8 cellular contexts compared by ENCODE assay signal in the genomic region with DNA sequence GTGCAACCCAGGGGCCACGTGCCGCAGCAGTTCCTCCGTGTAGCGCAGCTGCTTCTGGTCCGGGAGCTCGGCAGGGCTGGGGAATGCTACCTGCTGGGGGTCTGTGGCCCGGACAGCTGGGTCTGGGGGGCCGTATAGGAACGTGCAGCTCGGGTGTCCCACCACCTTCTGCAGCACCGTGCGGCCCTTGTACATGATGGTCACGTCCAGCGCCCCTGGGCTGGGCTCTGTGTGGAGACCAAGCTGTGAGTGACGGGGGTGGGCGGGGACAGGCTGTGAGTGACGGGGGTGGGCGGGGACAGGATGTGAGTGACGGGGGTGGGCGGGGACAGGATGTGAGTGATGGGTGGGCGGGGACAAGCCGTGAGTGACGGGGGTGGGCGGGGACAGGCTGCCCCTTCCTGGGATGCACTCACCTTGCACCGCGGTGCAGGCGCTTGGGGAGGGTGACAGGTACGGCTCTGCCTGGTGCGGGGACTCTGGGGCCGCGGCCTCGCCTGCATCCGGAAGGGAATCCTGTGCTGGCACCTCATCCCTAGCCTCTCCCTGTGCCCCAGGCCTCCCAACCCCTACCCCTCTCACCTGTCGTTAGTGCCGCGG. TPM values are rescaled to one million over a fixed set of nuclear protein-coding genes. Genes with fewer than 3 reads are reported as not detected.
DNase-seq lines count a peak whose midpoint lies in the region; ATAC-seq and TF ChIP-seq lines count a peak whose summit lies in the region.

No MANE protein-coding gene starts in this region.

- H3K27ac ChIP-seq in stomach: peak overlapping the region; percentile 94 to 99 (median 97)

- DNase-seq in DMS53 treated with DMSO at 0.1 percent for 48 hours (lab: John Stamatoyannopoulos, UW; ENCODE audit: unreplicated experiment) (peak; percentile 63), NCI-H2081 treated with DMSO at 0.1 percent for 48 hours (lab: John Stamatoyannopoulos, UW) (peak; percentile 7), ecto neural progenitor cell (ENCODE audit: low spot score) (peak; percentile 85), stomach (peak; percentile 86), NCI-H1694 (lab: John Stamatoyannopoulos, UW) (no peak)
- DNase-seq in activated CD4-positive, alpha-beta T cell treated with anti-CD3 and anti-CD28 coated beads, Interleukin-2, amount 50 U/mL, for 1 hour: peak; percentile 85
- DNase-seq in naive thymus-derived CD8-positive, alpha-beta T cell: peak; percentile 68 to 94 (median 77)

- peaks cover 36 to 57% (median 51%) of the 10 kb centered on the region in 4 donors for H3K4me1 ChIP-seq in stomach

- H3K4me1 Mint-ChIP-seq in naive thymus-derived CD8-positive, alpha-beta T cell: peaks cover 7 to 23% (median 19%) of the 10 kb centered on the region in 4 donors

- peaks cover 53 to 68% (median 61%) of the 10 kb centered on the region in 4 donors for H3K36me3 ChIP-seq in stomach

- peak; percentile 36 to 47 for ATAC-seq in naive thymus-derived CD8-positive, alpha-beta T cell
- ATAC-seq in HG03280 (IDR thresholded peaks at IDR 0.05; ENCODE audit: unreplicated experiment): no peak

- peak overlapping the region in 5 of 10 donors; percentile 26 to 86 (median 43) for H3K4me3 Mint-ChIP-seq in naive thymus-derived CD8-positive, alpha-beta T cell

- peak overlapping the region in 8 of 10 donors; percentile 43 to 93 (median 88) for H3K27ac Mint-ChIP-seq in naive thymus-derived CD8-positive, alpha-beta T cell

- 17 to 55% (median 41%) methylated on average over 12 to 36 of the region's 36 CpGs for WGBS in stomach, 5 donors

- POLR2A ChIA-PET in naive thymus-derived CD8-positive, alpha-beta T cell (lab: Charles Lee): interaction anchor here (0.6 to 4.6 kb wide), 14 partner anchors 9 to 113 kb away, joined by 3 to 42 read pairs (median 5); partner anchors contain the start of genes DEAF1, LMNTD2, PHRF1 and RASSF7

- H3K27me3 Mint-ChIP-seq in naive thymus-derived CD8-positive, alpha-beta T cell: no peaks in the 10 kb centered on the region

- TF ChIP-seq POLR2A in stomach (IDR thresholded peaks at IDR 0.05): no peak

- no peak for TF ChIP-seq EP300 in stomach (IDR thresholded peaks at IDR 0.05)

- intact Hi-C loops in stomach (cut with DNase I; ENCODE audit: low total_unique reads): no loop called here

- TF ChIP-seq CTCF in stomach (IDR thresholded peaks at IDR 0.05): no peak

- H3K36me3 Mint-ChIP-seq in naive thymus-derived CD8-positive, alpha-beta T cell: peaks cover 0 to 23% (median 7%) of the 10 kb centered on the region in 3 donors

- no peaks in the 10 kb centered on the region for H3K9me3 ChIP-seq in stomach

- peak overlapping the region in 3 of 4 donors; percentile 17 to 61 (median 58) for H3K4me3 ChIP-seq in stomach

- H3K9me3 Mint-ChIP-seq in naive thymus-derived CD8-positive, alpha-beta T cell: no peaks in the 10 kb centered on the region

- H3K27me3 ChIP-seq in stomach: no peaks in the 10 kb centered on the region

RNA-seq across cellular contexts. Expression of gene IRF7, which starts 2.3 kb away (rescaled TPM):
- total RNA-seq in naive thymus-derived CD8-positive, alpha-beta T cell: 10 to 100 TPM; 55.0 to 55.2 TPM
- 10 to 100 TPM; 19.8 to 38.6 (median 25.3) TPM for polyA plus RNA-seq in naive thymus-derived CD8-positive, alpha-beta T cell
- 10 to 100 TPM in 4 of 5 donors, 1 to 10 TPM in 1; 5.7 to 49.1 (median 22.5) TPM for total RNA-seq in stomach
- polyA plus RNA-seq in stomach: 10 to 100 TPM; 33.0 to 43.8 (median 40.8) TPM

RNA-seq across cellular contexts. Expression of gene CDHR5, which starts 11.3 kb away (rescaled TPM):
- total RNA-seq in naive thymus-derived CD8-positive, alpha-beta T cell: not detected
- not detected for polyA plus RNA-seq in naive thymus-derived CD8-positive, alpha-beta T cell
- total RNA-seq in stomach: 10 to 100 TPM in 1 of 5 donors, 1 to 10 TPM in 4; 2.7 to 92.1 (median 5.5) TPM
- 1 to 10 TPM in 1 of 3 donors, under 1 TPM in 2; 0.38 to 2.2 (median 0.92) TPM for polyA plus RNA-seq in stomach

RNA-seq across cellular contexts. Expression of gene SCT, which starts 13.5 kb away (rescaled TPM):
- total RNA-seq in naive thymus-derived CD8-positive, alpha-beta T cell: not detected
- polyA plus RNA-seq in naive thymus-derived CD8-positive, alpha-beta T cell: not detected
- total RNA-seq in stomach: 1 to 10 TPM in 1 of 5 donors, not detected in 4; 3.1 TPM
- under 1 TPM in 1 of 3 donors, not detected in 2; 0.95 TPM for polyA plus RNA-seq in stomach

RNA-seq across cellular contexts. Expression of gene DRD4, which starts 23.6 kb away (rescaled TPM):
- 1 to 10 TPM; 1.2 to 1.4 TPM for total RNA-seq in naive thymus-derived CD8-positive, alpha-beta T cell
- polyA plus RNA-seq in naive thymus-derived CD8-positive, alpha-beta T cell: not detected
- total RNA-seq in stomach: not detected
- polyA plus RNA-seq in stomach: 1 to 10 TPM in 1 of 3 donors, under 1 TPM in 2; 0.19 to 1.7 (median 0.50) TPM

RNA-seq across cellular contexts. Expression of gene PHRF1, which starts 37.2 kb away (rescaled TPM):
- total RNA-seq in naive thymus-derived CD8-positive, alpha-beta T cell: 10 to 100 TPM; 48.9 to 54.7 TPM
- polyA plus RNA-seq in naive thymus-derived CD8-positive, alpha-beta T cell: 10 to 100 TPM in 1 of 3 donors, 1 to 10 TPM in 2; 3.5 to 19.8 (median 6.7) TPM
- 10 to 100 TPM; 17.5 to 60.8 (median 29.9) TPM for total RNA-seq in stomach
- 10 to 100 TPM in 1 of 3 donors, 1 to 10 TPM in 2; 7.9 to 14.8 (median 9.4) TPM for polyA plus RNA-seq in stomach
